Comparison of ENCODE assay signal across 18 cellular contexts in genomic region chr10:30345611-30346010, GRCh38.
"Had no signal": no experiment of that assay in that cellular context is flagged by ENCODE, and none has a peak within 500 bp of the region (broad histone marks: within the 10 kb centered on the region; RNA-seq: fewer than 3 reads in every experiment).

No MANE protein-coding gene starts in this region.

- H3K27me3 ChIP-seq: foreskin keratinocyte, spleen, testis, vagina had no signal

- H3K27ac ChIP-seq: foreskin keratinocyte, lower lobe of right lung, spleen, testis, vagina had no signal

- H3K9me3 ChIP-seq: lower lobe of right lung, spleen, testis, vagina had no signal

- FAIRE-seq: astrocyte, colon, kidney had no signal

- DNase-seq: activated CD4-positive, alpha-beta memory T cell treated with anti-CD3 and anti-CD28 coated beads for 36 hours; activated CD4-positive, alpha-beta T cell treated with anti-CD3 and anti-CD28 coated beads for 48 hours; activated gamma-delta T cell; central memory CD4-positive, alpha-beta T cell; effector memory CD4-positive, alpha-beta T cell; foreskin keratinocyte; kidney; lower lobe of right lung; mesendoderm; naive thymus-derived CD4-positive, alpha-beta T cell; spleen; stimulated activated CD4-positive, alpha-beta T cell treated with anti-CD3 and anti-CD28 coated beads, Interleukin-4, amount 100 ng/mL, for 1 hour; stimulated activated naive CD4-positive, alpha-beta T cell; testis had no signal

- ATAC-seq: activated naive CD4-positive, alpha-beta T cell treated with anti-CD3 and anti-CD28 coated beads, Interleukin-2, amount 50 U/mL, for 72 hours; foreskin keratinocyte; lower lobe of right lung; naive thymus-derived CD4-positive, alpha-beta T cell had no signal

- H3K4me1 ChIP-seq: foreskin keratinocyte had no signal

- H3K4me3 ChIP-seq: lower lobe of right lung, spleen, testis, vagina had no signal
